ENCODE assay signal across 16 cellular contexts in genomic region chr1:17643861-17644703, GRCh38.
"Had no signal": no experiment of that assay in that cellular context is flagged by ENCODE, and none has a peak within 500 bp of the region (broad histone marks: within the 10 kb centered on the region; RNA-seq: fewer than 3 reads in every experiment).

No MANE protein-coding gene starts in this region.

- H3K36me3 ChIP-seq: neutrophil had no signal

- H3K9ac ChIP-seq: parathyroid adenoma had no signal

- H3K4me3 Mint-ChIP-seq: naive thymus-derived CD4-positive, alpha-beta T cell had no signal

- H3K9me3 Mint-ChIP-seq: activated T-helper 2 cell treated with anti-CD3 and anti-CD28 coated beads, Interferon-gamma antibody, Interleukin-2, Interleukin-4, amounts not matched to agents 10 μg/mL and 5 μg/mL and 100 μg/mL, durations not matched to agents 14 hours and 24 hours and 36 hours; naive thymus-derived CD4-positive, alpha-beta T cell had no signal

- H3K79me2 ChIP-seq: parathyroid adenoma had no signal

- H3K4me3 ChIP-seq: adrenal gland had no signal

- H3K4me1 ChIP-seq: parathyroid adenoma had no signal

- H3K27ac Mint-ChIP-seq: activated T-helper 2 cell treated with anti-CD3 and anti-CD28 coated beads, Interferon-gamma antibody, Interleukin-2, Interleukin-4, amounts not matched to agents 10 μg/mL and 5 μg/mL and 100 μg/mL, durations not matched to agents 14 hours and 24 hours and 36 hours; naive thymus-derived CD4-positive, alpha-beta T cell had no signal

- H3K9me3 ChIP-seq: adrenal gland, neutrophil had no signal

- H3K27me3 ChIP-seq: adrenal gland had no signal

- H3K27ac ChIP-seq: adrenal gland, neutrophil, parathyroid adenoma had no signal

- H3K36me3 Mint-ChIP-seq: naive thymus-derived CD4-positive, alpha-beta T cell had no signal

- H2AFZ ChIP-seq: parathyroid adenoma had no signal

- H3K4me1 Mint-ChIP-seq: naive thymus-derived CD4-positive, alpha-beta T cell had no signal

- DNase-seq: activated CD4-positive, alpha-beta T cell treated with anti-CD3 and anti-CD28 coated beads for 1 hour; activated CD4-positive, alpha-beta T cell treated with anti-CD3 and anti-CD28 coated beads, Interleukin-2, amount 50 U/mL, for 4 hours; activated naive CD4-positive, alpha-beta T cell treated with anti-CD3 and anti-CD28 coated beads, Interleukin-2, amount 50 U/mL, for 16 hours; adrenal gland; central memory CD4-positive, alpha-beta T cell; cortex of kidney; effector memory CD4-positive, alpha-beta T cell; foreskin melanocyte; head of caudate nucleus; left cardiac atrium; naive thymus-derived CD4-positive, alpha-beta T cell; stimulated activated naive CD4-positive, alpha-beta T cell; trophoblast cell had no signal
